ENCODE assay signal across 12 cellular contexts in genomic region chr7:8434290-8435002, GRCh38. TPM values are rescaled to one million over a fixed set of nuclear protein-coding genes. Genes with fewer than 3 reads are reported as not detected.
DNase-seq lines count a peak whose midpoint lies in the region; ATAC-seq, FAIRE-seq and TF ChIP-seq lines count a peak whose summit lies in the region.
"Had no signal": no experiment of that assay in that cellular context is flagged by ENCODE, and none has a peak within 500 bp of the region (broad histone marks: within the 10 kb centered on the region; RNA-seq: fewer than 3 reads in every experiment).

No MANE protein-coding gene starts in this region.

- no peak overlapping the region for H2BK15ac ChIP-seq in IMR-90 (ENCODE audit: low read depth, low read length)

- dilution Hi-C loops in IMR-90 (cut with HindIII; ENCODE audit: low sequenced_read_pairs, unreplicated experiment), result no loop called here
- dilution Hi-C loops in endothelial cell of umbilical vein (cut with MboI; ENCODE audit: extremely low pct_ligation_motif_present, low sequenced_read_pairs), result no loop called here

- no peak overlapping the region for H3K18ac ChIP-seq in IMR-90 (ENCODE audit: low read depth, low read length)

- no peak overlapping the region for H2AK9ac ChIP-seq in IMR-90 (replicated peaks; ENCODE audit: low read depth, low read length, poor library complexity)

- H3K36me3 ChIP-seq in ES-I3 (ENCODE audit: insufficient read depth, low read length), result no peaks in the 10 kb centered on the region
- H3K36me3 ChIP-seq in IMR-90 (ENCODE audit: control insufficient read depth, insufficient read depth, low read length), result no peaks in the 10 kb centered on the region
- H3K36me3 ChIP-seq in endothelial cell of umbilical vein (ENCODE audit: control insufficient read depth in 2 of 2, extremely low read depth in 1 of 2, insufficient read depth in 2 of 2, low read length in 2 of 2), result no peaks in the 10 kb centered on the region
- H3K36me3 ChIP-seq in pancreas, result no peaks in the 10 kb centered on the region

- H3K23ac ChIP-seq in IMR-90 (ENCODE audit: low read depth, low read length), result no peak overlapping the region

- H3K14ac ChIP-seq in IMR-90 (replicated peaks; ENCODE audit: low read depth, low read length), result no peak overlapping the region

- no peak for TF ChIP-seq POLR2A in IMR-90 (IDR thresholded peaks at IDR 0.05; ENCODE audit: low read depth, low read length)
- TF ChIP-seq POLR2A in endothelial cell of umbilical vein (IDR thresholded peaks at IDR 0.05; ENCODE audit: low read depth, low read length), result no peak
- TF ChIP-seq POLR2A in H54 (IDR thresholded peaks at IDR 0.05; ENCODE audit: low read depth, low read length), result no peak

- no peaks in the 10 kb centered on the region for H3K79me1 ChIP-seq in IMR-90 (ENCODE audit: low read depth in 1 of 2, low read length in 2 of 2)

- in situ Hi-C loops in IMR-90 (cut with MboI; ENCODE audit: low sequenced_read_pairs), result no loop called here

- 2% methylated on average over 28 of the region's 46 CpGs; no CpG with 5 or more reads in 1 of the 2 experiments for WGBS in IMR-90 (ENCODE audit: extremely low coverage in 2 of 2, insufficient read length in 1 of 2), 2 experiments
- WGBS in pancreas, 2 donors, result 2% methylated on average over 46 of the region's 46 CpGs

- no peaks in the 10 kb centered on the region for H4K20me1 ChIP-seq in IMR-90 (ENCODE audit: insufficient read depth, low read length)
- no peaks in the 10 kb centered on the region for H4K20me1 ChIP-seq in endothelial cell of umbilical vein (replicated peaks; ENCODE audit: control insufficient read depth, extremely low read depth, insufficient read depth, low read length)

- H2AK5ac ChIP-seq in IMR-90 (ENCODE audit: low read depth, low read length), result no peak overlapping the region

- FAIRE-seq in endothelial cell of umbilical vein (lab: Jason Lieb, UNC) (no peak), pancreas (lab: Jason Lieb, UNC) (no peak), H54 (lab: Jason Lieb, UNC) (no peak)

- H3K27ac ChIP-seq in IMR-90 (ENCODE audit: insufficient read depth, low read length) (no peak overlapping the region), endothelial cell of umbilical vein (ENCODE audit: insufficient read depth, low read depth, low read length) (no peak overlapping the region), pancreas (no peak overlapping the region)
- H3K27ac ChIP-seq: SK-N-MC had no signal

- no peak for TF ChIP-seq CTCF in IMR-90 (conservative IDR thresholded peaks at IDR 0.05; ENCODE audit: low read depth, low read length)
- no peak for TF ChIP-seq CTCF in endothelial cell of umbilical vein (IDR thresholded peaks at IDR 0.05; ENCODE audit: extremely low read depth in 1 of 2, insufficient read depth in 1 of 2, low read depth in 1 of 2, low read length in 2 of 2)
- TF ChIP-seq CTCF in pancreas (IDR thresholded peaks at IDR 0.05), result no peak

- H3K4me1 ChIP-seq in ES-I3 (ENCODE audit: insufficient read depth, low read length) (no peaks in the 10 kb centered on the region), IMR-90 (ENCODE audit: control insufficient read depth, insufficient read depth, low read length) (no peaks in the 10 kb centered on the region), endothelial cell of umbilical vein (ENCODE audit: control insufficient read depth, extremely low read depth, insufficient read depth, low read length) (no peaks in the 10 kb centered on the region), pancreas (peaks cover 3 to 7% (median 4%) of the 10 kb centered on the region in 3 donors)

- no peak overlapping the region for H2BK20ac ChIP-seq in IMR-90 (ENCODE audit: low read depth, low read length)

- H4K5ac ChIP-seq in IMR-90 (ENCODE audit: low read depth, low read length), result no peak overlapping the region

- BruUV-seq in IMR-90 (replicated peaks; lab: Mats Ljungman, UMichigan) (no TSS peak), endothelial cell of umbilical vein (replicated peaks; lab: Mats Ljungman, UMichigan) (no TSS peak)

- H3K4me2 ChIP-seq in IMR-90 (ENCODE audit: low read depth, low read length) (no peak overlapping the region), endothelial cell of umbilical vein (ENCODE audit: insufficient read depth, low read length) (no peak overlapping the region)

- H4K91ac ChIP-seq in IMR-90 (ENCODE audit: insufficient read depth, low read depth, low read length), result no peak overlapping the region

- no peaks in the 10 kb centered on the region for H3K9me1 ChIP-seq in IMR-90 (ENCODE audit: insufficient read depth, low read length)
- no peaks in the 10 kb centered on the region for H3K9me1 ChIP-seq in endothelial cell of umbilical vein (replicated peaks; ENCODE audit: control insufficient read depth, extremely low read depth, insufficient read depth, low read length)

- no peak for DNase-seq in IMR-90
- no peak for DNase-seq in endothelial cell of umbilical vein (ENCODE audit: low read depth, low spot score)
- peak in 1 of 6 donors; percentile 59 for DNase-seq in pancreas
- no peak for DNase-seq in H54 (ENCODE audit: insufficient read length, low spot score)
- no peak for DNase-seq in activated naive CD4-positive, alpha-beta T cell treated with anti-CD3 and anti-CD28 coated beads for 36 hours
- DNase-seq: activated B cell treated with CpG ODN at 0.5 μM for 24 hours; activated T-cell treated with anti-CD3 and anti-CD28 coated beads, Interleukin-2, amount 50 U/mL, for 1 hour; CD4-positive, alpha-beta T cell had no signal

- H3K4ac ChIP-seq in IMR-90 (ENCODE audit: low read depth, low read length), result no peak overlapping the region

- H3K9me3 ChIP-seq in ES-I3 (ENCODE audit: control insufficient read depth, insufficient read depth, low read length) (no peaks in the 10 kb centered on the region), IMR-90 (ENCODE audit: control insufficient read depth, insufficient read depth, low read length) (peaks cover 10% of the 10 kb centered on the region), endothelial cell of umbilical vein (replicated peaks; ENCODE audit: control insufficient read depth, insufficient read depth, low read length) (no peaks in the 10 kb centered on the region), pancreas (no peaks in the 10 kb centered on the region)

- no peak overlapping the region for H3K56ac ChIP-seq in IMR-90 (ENCODE audit: extremely low read depth, insufficient read depth, low read length)

- no peak for TF ChIP-seq RAD21 in IMR-90 (IDR thresholded peaks at IDR 0.05; ENCODE audit: low read length)

- H3K4me1 Mint-ChIP-seq in activated naive CD4-positive, alpha-beta T cell treated with anti-CD3 and anti-CD28 coated beads for 36 hours (ENCODE audit: low read depth), result peaks cover 30% of the 10 kb centered on the region

- no peak overlapping the region for H3K4me3 Mint-ChIP-seq in activated naive CD4-positive, alpha-beta T cell treated with anti-CD3 and anti-CD28 coated beads for 36 hours
- H3K4me3 Mint-ChIP-seq: activated B cell treated with CpG ODN at 0.5 μM for 24 hours; CD4-positive, alpha-beta T cell had no signal

- H4K8ac ChIP-seq in IMR-90 (ENCODE audit: low read depth in 2 of 2, low read length in 2 of 2), result no peak overlapping the region

- H3K9ac ChIP-seq in ES-I3 (ENCODE audit: low read depth, low read length) (peak overlapping the region; percentile 50; the same call in 1 of the 2 replicates), IMR-90 (ENCODE audit: low read depth, low read length) (no peak overlapping the region), endothelial cell of umbilical vein (replicated peaks; ENCODE audit: extremely low read depth, insufficient read depth, low read length) (no peak overlapping the region)

- H3K4me3 ChIP-seq in IMR-90 (ENCODE audit: insufficient read depth, low read depth, low read length) (no peak overlapping the region), endothelial cell of umbilical vein (replicated peaks in 1 of 3; ENCODE audit: insufficient read depth in 1 of 3, low read depth in 1 of 3, low read length in 3 of 3) (no peak overlapping the region), pancreas (no peak overlapping the region)
- H3K4me3 ChIP-seq: SK-N-MC had no signal

- POLR2A ChIA-PET in IMR-90 (lab: Charles Lee; ENCODE audit: unreplicated experiment) (no interaction called here), endothelial cell of umbilical vein (lab: Charles Lee) (no interaction called here)

- H3K9me3 Mint-ChIP-seq in activated naive CD4-positive, alpha-beta T cell treated with anti-CD3 and anti-CD28 coated beads for 36 hours, result no peaks in the 10 kb centered on the region
- H3K9me3 Mint-ChIP-seq: activated B cell treated with CpG ODN at 0.5 μM for 24 hours; CD4-positive, alpha-beta T cell had no signal

- H3K27ac Mint-ChIP-seq in activated naive CD4-positive, alpha-beta T cell treated with anti-CD3 and anti-CD28 coated beads for 36 hours, result no peak overlapping the region
- H3K27ac Mint-ChIP-seq: activated B cell treated with CpG ODN at 0.5 μM for 24 hours; CD4-positive, alpha-beta T cell had no signal

- H2AFZ ChIP-seq in IMR-90 (replicated peaks; ENCODE audit: low read length, poor library complexity) (peak overlapping the region; percentile 51), endothelial cell of umbilical vein (ENCODE audit: low read depth, low read length) (no peak overlapping the region)

- H3K27me3 ChIP-seq in IMR-90 (ENCODE audit: control insufficient read depth, insufficient read depth, low read length) (peaks cover 1% of the 10 kb centered on the region; the same call in 1 of the 2 replicates), endothelial cell of umbilical vein (ENCODE audit: control insufficient read depth in 2 of 2, insufficient read depth in 2 of 2, low read length in 2 of 2) (peaks cover 34 to 42% of the 10 kb centered on the region in 2 experiments), pancreas (peaks cover 0 to 39% (median 14%) of the 10 kb centered on the region in 4 donors)

- no peak overlapping the region for H2BK120ac ChIP-seq in IMR-90 (ENCODE audit: low read depth, low read length)

- ATAC-seq in IMR-90 (ENCODE audit: low read depth) (no peak), pancreas (peak in 3 of 4 donors; percentile 23 to 38 (median 36)), GM21576 (IDR thresholded peaks at IDR 0.05; ENCODE audit: unreplicated experiment) (no peak)

- H3K27me3 Mint-ChIP-seq in activated naive CD4-positive, alpha-beta T cell treated with anti-CD3 and anti-CD28 coated beads for 36 hours (ENCODE audit: low read depth), result peaks cover 75% of the 10 kb centered on the region

- no peaks in the 10 kb centered on the region for H3K36me3 Mint-ChIP-seq in activated naive CD4-positive, alpha-beta T cell treated with anti-CD3 and anti-CD28 coated beads for 36 hours (ENCODE audit: low read depth)

- H3K79me2 ChIP-seq in endothelial cell of umbilical vein (ENCODE audit: control insufficient read depth, insufficient read depth, low read length), result no peaks in the 10 kb centered on the region

- no peak overlapping the region for H2BK5ac ChIP-seq in IMR-90 (ENCODE audit: low read depth, low read length, poor library complexity, severe bottlenecking)

- intact Hi-C loops in IMR-90 (cut with micrococcal nuclease) (no loop called here), endothelial cell of umbilical vein (cut with micrococcal nuclease) (loop anchor here (5.0 kb wide), 1 partner anchor 1978 kb away; no protein-coding TSS in a partner anchor), pancreas (cut with DNase I) (loop anchor here in 1 of 3 donors (10.0 kb wide), 1 partner anchor 290 kb away; no protein-coding TSS in a partner anchor)
- intact Hi-C loops in activated naive CD4-positive, alpha-beta T cell treated with anti-CD3 and anti-CD28 coated beads for 36 hours (cut with micrococcal nuclease), result loop anchor here (1.0 to 5.0 kb wide), 2 partner anchors 8 to 1978 kb away; no protein-coding TSS in a partner anchor

- CTCF ChIA-PET in IMR-90 (lab: Yijun Ruan, JAX) (interaction anchor here (0.7 kb wide), 1 partner anchor 1848 kb away, joined by 3 read pairs; no protein-coding TSS in a partner anchor), endothelial cell of umbilical vein (lab: Charles Lee) (no interaction called here)
- CTCF ChIA-PET in activated naive CD4-positive, alpha-beta T cell treated with anti-CD3 and anti-CD28 coated beads for 36 hours (lab: Charles Lee), result no interaction called here

RNA-seq across cellular contexts. Expression of gene NXPH1, which starts 1.0 kb away (rescaled TPM):
- total RNA-seq in IMR-90 (2012; rRNA removed) (not detected in 2 replicates), endothelial cell of umbilical vein (not detected in 2 replicates), pancreas (not detected)
- polyA plus RNA-seq in IMR-90 (2012; rRNA removed) (not detected in 2 replicates), endothelial cell of umbilical vein (not detected in 2 replicates), pancreas (not detected)
- not detected in 2 replicates for polyA plus RNA-seq in IMR-90 (2012; cell fraction: cytosol; rRNA removed)
- polyA plus RNA-seq in IMR-90 (2012; cell fraction: nucleus; rRNA removed; ENCODE audit: low replicate concordance), result not detected in 2 replicates
- polyA plus RNA-seq in endothelial cell of umbilical vein (2011; cell fraction: cytosol; rRNA removed), result not detected in 2 replicates
- polyA plus RNA-seq in endothelial cell of umbilical vein (2011; cell fraction: nucleus; rRNA removed), result not detected in 2 replicates
- not detected in 2 replicates for polyA plus RNA-seq in endothelial cell of umbilical vein (2012)
- not detected in 2 replicates for polyA minus RNA-seq in endothelial cell of umbilical vein
- not detected for polyA minus RNA-seq in endothelial cell of umbilical vein (2011; cell fraction: cytosol; rRNA and poly(A)+ RNA removed)
- polyA minus RNA-seq in endothelial cell of umbilical vein (2011; cell fraction: nucleus; rRNA and poly(A)+ RNA removed), result not detected in 2 replicates
- not detected for total RNA-seq in activated naive CD4-positive, alpha-beta T cell treated with anti-CD3 and anti-CD28 coated beads for 36 hours
- total RNA-seq: activated B cell treated with CpG ODN at 0.5 μM for 24 hours; CD4-positive, alpha-beta T cell; subcutaneous adipose tissue had no signal

Comparison
In these comparisons a context has a peak if more than half of its experiments do, and no peak if none do; other contexts are left out.
1. ATAC-seq: peak in pancreas (3 of 4); none in IMR-90 (single experiment) and GM21576 (single experiment).